Comparison of ENCODE assay signal across 8 cellular contexts in the genomic region with DNA sequence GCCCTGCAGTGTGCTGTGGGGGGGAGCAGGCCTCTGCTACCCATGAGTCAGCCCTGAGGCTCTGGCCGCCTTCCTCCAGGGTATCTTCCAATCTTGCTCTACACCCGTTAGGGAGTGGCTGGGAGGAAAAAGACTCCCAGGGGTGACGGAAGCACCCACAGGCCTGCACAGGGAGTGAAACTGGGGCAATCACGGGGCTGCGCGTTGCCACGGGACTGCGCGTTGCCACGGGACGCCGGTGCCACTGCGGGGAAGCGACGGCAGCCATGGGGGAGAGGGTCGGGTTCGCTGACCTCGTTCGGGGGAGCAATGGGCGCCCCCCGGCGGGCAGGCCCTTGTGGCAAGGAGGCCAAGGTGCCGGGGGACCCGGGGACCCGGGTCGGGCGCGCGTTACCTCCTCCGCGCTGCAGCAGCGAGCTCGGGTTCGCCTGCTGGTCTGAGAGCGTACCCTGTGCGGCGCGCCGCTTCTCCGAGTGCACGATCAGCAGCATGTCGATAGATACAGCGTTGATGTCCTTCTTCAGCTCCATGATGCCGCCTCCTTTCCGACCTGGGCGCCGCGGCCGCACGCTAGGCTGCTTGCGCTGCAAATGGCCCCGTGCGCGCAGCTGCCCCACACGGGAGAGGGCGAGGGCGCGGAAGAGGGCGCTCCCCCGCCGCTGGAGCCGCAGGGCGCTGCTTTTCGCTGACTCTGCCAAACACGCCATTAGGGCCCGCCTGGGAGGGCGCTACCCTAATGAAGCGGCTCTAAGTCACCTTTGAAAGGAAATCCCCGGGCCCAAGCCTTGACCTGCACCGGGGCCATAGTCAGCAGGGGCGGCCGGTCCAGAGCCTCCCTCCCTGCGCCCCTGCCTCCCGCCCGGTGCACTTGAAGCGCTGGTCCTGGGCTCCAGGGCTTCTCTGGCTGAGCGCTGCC. TPM values are rescaled to one million over a fixed set of nuclear protein-coding genes. Genes with fewer than 3 reads are reported as not detected.
A peak's percentile ranks its signal among the peaks of the same experiment; 100 is the strongest.
DNase-seq lines count a peak whose midpoint lies in the region; ATAC-seq lines count a peak whose summit lies in the region.

TSS of gene KY (minus strand) at position 592 of the 916 bp plus-strand sequence. CDS start at position 530, 62 bp downstream.

- intact Hi-C loops in activated CD4-positive, alpha-beta T cell treated with anti-CD3 and anti-CD28 coated beads for 36 hours (cut with DNase I, micrococcal nuclease), result no loop called here
- intact Hi-C loops in Right ventricle myocardium inferior (cut with DNase I), result loop anchor here (1.0 to 2.0 kb wide), 3 partner anchors 46 to 145 kb away; partner anchors contain the start of gene EPHB1

- DNase-seq in activated CD4-positive, alpha-beta T cell treated with anti-CD3 and anti-CD28 coated beads for 36 hours, result peak; percentile 36
- DNase-seq in activated CD4-positive, alpha-beta T cell treated with anti-CD3 and anti-CD28 coated beads for 4 hours, result no peak
- no peak for DNase-seq in activated CD8-positive, alpha-beta T cell treated with anti-CD3 and anti-CD28 coated beads, Interleukin-2, amount 10 ng/mL, durations not matched to agents 7 days and 5 days
- DNase-seq in Right ventricle myocardium inferior (ENCODE audit: missing footprints) (peak; percentile 81), nucleus accumbens (lab: John Stamatoyannopoulos, UW) (peak in 49 of 56 donors; percentile 16 to 80 (median 47))
- DNase-seq in effector memory CD4-positive, alpha-beta T cell, result no peak

- no peak within 1 kb of the TSS for H3K27ac ChIP-seq in effector memory CD4-positive, alpha-beta T cell (ENCODE audit: insufficient read depth, low read length, poor library complexity, severe bottlenecking)

- H3K36me3 Mint-ChIP-seq in activated CD4-positive, alpha-beta T cell treated with anti-CD3 and anti-CD28 coated beads for 36 hours (ENCODE audit: low read depth), result no peaks in the 10 kb centered on the region
- H3K36me3 Mint-ChIP-seq in activated CD8-positive, alpha-beta T cell treated with anti-CD3 and anti-CD28 coated beads, Interleukin-2, amount 10 ng/mL, durations not matched to agents 7 days and 5 days (ENCODE audit: low read depth), result no peaks in the 10 kb centered on the region

- CTCF ChIA-PET in activated CD4-positive, alpha-beta T cell treated with anti-CD3 and anti-CD28 coated beads for 36 hours (lab: Charles Lee), result interaction anchor here (0.7 kb wide), 1 partner anchor 1391 kb away, joined by 3 read pairs; no protein-coding TSS in a partner anchor
- CTCF ChIA-PET in activated CD8-positive, alpha-beta T cell treated with anti-CD3 and anti-CD28 coated beads, Interleukin-2, amount 10 ng/mL, durations not matched to agents 7 days and 5 days (lab: Charles Lee), result no interaction called here

- no peaks in the 10 kb centered on the region for H3K4me1 ChIP-seq in effector memory CD4-positive, alpha-beta T cell (ENCODE audit: control insufficient read depth, insufficient read depth, low read length, poor library complexity, severe bottlenecking)

- no peaks in the 10 kb centered on the region for H3K9me3 Mint-ChIP-seq in activated CD4-positive, alpha-beta T cell treated with anti-CD3 and anti-CD28 coated beads for 36 hours (ENCODE audit: low read depth)
- no peaks in the 10 kb centered on the region for H3K9me3 Mint-ChIP-seq in activated CD8-positive, alpha-beta T cell treated with anti-CD3 and anti-CD28 coated beads, Interleukin-2, amount 10 ng/mL, durations not matched to agents 7 days and 5 days (ENCODE audit: insufficient read depth)

- H3K27me3 Mint-ChIP-seq in activated CD4-positive, alpha-beta T cell treated with anti-CD3 and anti-CD28 coated beads for 36 hours, result peaks cover 30% of the 10 kb centered on the region
- H3K27me3 Mint-ChIP-seq in activated CD8-positive, alpha-beta T cell treated with anti-CD3 and anti-CD28 coated beads, Interleukin-2, amount 10 ng/mL, durations not matched to agents 7 days and 5 days (ENCODE audit: low read depth), result peaks cover 25% of the 10 kb centered on the region

- POLR2A ChIA-PET in activated CD4-positive, alpha-beta T cell treated with anti-CD3 and anti-CD28 coated beads for 36 hours (lab: Charles Lee), result no interaction called here
- POLR2A ChIA-PET in activated CD8-positive, alpha-beta T cell treated with anti-CD3 and anti-CD28 coated beads, Interleukin-2, amount 10 ng/mL, durations not matched to agents 7 days and 5 days (lab: Charles Lee), result no interaction called here

- H3K4me1 Mint-ChIP-seq in activated CD4-positive, alpha-beta T cell treated with anti-CD3 and anti-CD28 coated beads for 36 hours, result no peaks in the 10 kb centered on the region
- H3K4me1 Mint-ChIP-seq in activated CD8-positive, alpha-beta T cell treated with anti-CD3 and anti-CD28 coated beads, Interleukin-2, amount 10 ng/mL, durations not matched to agents 7 days and 5 days (ENCODE audit: low read depth), result no peaks in the 10 kb centered on the region

- no peak within 1 kb of the TSS for H3K27ac Mint-ChIP-seq in activated CD4-positive, alpha-beta T cell treated with anti-CD3 and anti-CD28 coated beads for 36 hours
- no peak within 1 kb of the TSS for H3K27ac Mint-ChIP-seq in activated CD8-positive, alpha-beta T cell treated with anti-CD3 and anti-CD28 coated beads, Interleukin-2, amount 10 ng/mL, durations not matched to agents 7 days and 5 days

- no peak within 1 kb of the TSS for H3K4me3 ChIP-seq in effector memory CD4-positive, alpha-beta T cell (ENCODE audit: insufficient read depth, low read depth, low read length, poor library complexity, severe bottlenecking)

- no peak within 1 kb of the TSS for H3K4me3 Mint-ChIP-seq in activated CD4-positive, alpha-beta T cell treated with anti-CD3 and anti-CD28 coated beads for 36 hours
- H3K4me3 Mint-ChIP-seq in activated CD8-positive, alpha-beta T cell treated with anti-CD3 and anti-CD28 coated beads, Interleukin-2, amount 10 ng/mL, durations not matched to agents 7 days and 5 days, result no peak within 1 kb of the TSS

- H3K36me3 ChIP-seq in effector memory CD4-positive, alpha-beta T cell (ENCODE audit: control insufficient read depth, insufficient read depth, low read length), result no peaks in the 10 kb centered on the region

- peak; percentile 26 for ATAC-seq in activated CD4-positive, alpha-beta T cell treated with anti-CD3 and anti-CD28 coated beads for 36 hours
- ATAC-seq in activated CD8-positive, alpha-beta T cell treated with anti-CD3 and anti-CD28 coated beads, Interleukin-2, amount 10 ng/mL, durations not matched to agents 7 days and 5 days, result peak; percentile 63
- ATAC-seq in Right ventricle myocardium inferior, result peak; percentile 87
- no peak for ATAC-seq in HG03280 (IDR thresholded peaks at IDR 0.05; ENCODE audit: unreplicated experiment)
- no peak for ATAC-seq in GM18502 (IDR thresholded peaks at IDR 0.05; ENCODE audit: poor library complexity, unreplicated experiment)

- H3K9me3 ChIP-seq in effector memory CD4-positive, alpha-beta T cell (ENCODE audit: control insufficient read depth, low read length), result no peaks in the 10 kb centered on the region

- H3K27me3 ChIP-seq in effector memory CD4-positive, alpha-beta T cell (replicated peaks; ENCODE audit: control insufficient read depth, insufficient read depth, low read length, poor library complexity, severe bottlenecking), result no peaks in the 10 kb centered on the region

RNA-seq across cellular contexts. Expression of gene KY, which starts in this region (rescaled TPM):
- not detected for total RNA-seq in activated CD4-positive, alpha-beta T cell treated with anti-CD3 and anti-CD28 coated beads for 36 hours
- total RNA-seq in activated CD8-positive, alpha-beta T cell treated with anti-CD3 and anti-CD28 coated beads, Interleukin-2, amount 10 ng/mL, durations not matched to agents 7 days and 5 days, result not detected
- total RNA-seq in Right ventricle myocardium inferior, result 16.7 TPM

Comparison
In these comparisons a context has a peak if more than half of its experiments do, and no peak if none do; other contexts are left out.
1. RNA of gene KY (total RNA-seq): 16.7 TPM in Right ventricle myocardium inferior (single experiment); not detected in activated CD4-positive, alpha-beta T cell treated with anti-CD3 and anti-CD28 coated beads for 36 hours and not detected in activated CD8-positive, alpha-beta T cell treated with anti-CD3 and anti-CD28 coated beads, Interleukin-2, amount 10 ng/mL, durations not matched to agents 7 days and 5 days; every median in the first group is over 10 times any median in the second.
2. Peak in DNase-seq and ATAC-seq in activated CD4-positive, alpha-beta T cell treated with anti-CD3 and anti-CD28 coated beads for 36 hours; RNA of the gene not detected or under 1 TPM.
3. Peak in ATAC-seq in activated CD8-positive, alpha-beta T cell treated with anti-CD3 and anti-CD28 coated beads, Interleukin-2, amount 10 ng/mL, durations not matched to agents 7 days and 5 days; RNA of the gene not detected or under 1 TPM.
4. DNase-seq: peak in Right ventricle myocardium inferior (single experiment) and nucleus accumbens (49 of 56); none in activated CD4-positive, alpha-beta T cell treated with anti-CD3 and anti-CD28 coated beads for 4 hours (0 of 2), activated CD8-positive, alpha-beta T cell treated with anti-CD3 and anti-CD28 coated beads, Interleukin-2, amount 10 ng/mL, durations not matched to agents 7 days and 5 days (single experiment) and effector memory CD4-positive, alpha-beta T cell (0 of 3).